In the genomic region with DNA sequence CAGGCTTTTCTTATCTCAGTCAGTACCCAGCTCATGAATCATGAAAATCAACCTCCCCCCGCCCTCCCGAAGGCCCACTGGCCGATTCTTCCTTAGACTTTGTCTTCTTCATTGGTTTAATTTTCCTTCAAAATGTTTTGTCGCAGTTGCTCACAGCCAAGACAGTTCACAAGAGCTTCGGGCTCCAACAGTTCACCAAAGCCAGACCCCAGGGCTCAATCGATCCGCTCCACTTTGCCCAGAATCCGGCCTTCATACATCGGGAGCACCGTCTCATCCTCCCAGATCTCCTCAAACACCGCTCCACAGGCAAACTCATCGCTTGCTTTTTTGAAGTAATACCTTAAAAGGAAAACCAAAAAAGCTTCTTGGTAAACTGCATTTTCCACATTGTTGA, we compare ENCODE assay signal across 21 cellular contexts. TPM values are rescaled to one million over a fixed set of nuclear protein-coding genes. Genes with fewer than 3 reads are reported as not detected.
A peak's percentile ranks its signal among the peaks of the same experiment; 100 is the strongest.
DNase-seq lines count a peak whose midpoint lies in the region; ATAC-seq and TF ChIP-seq lines count a peak whose summit lies in the region.
"Had no signal": no experiment of that assay in that cellular context is flagged by ENCODE, and none has a peak within 500 bp of the region (broad histone marks: within the 10 kb centered on the region; RNA-seq: fewer than 3 reads in every experiment).

No MANE protein-coding gene starts in this region.

- no CpG with 5 or more reads among the region's 12 CpGs for WGBS in H9 (ENCODE audit: extremely low coverage, insufficient read length, low lambda C conversion rate)
- WGBS in esophagus muscularis mucosa = 91% methylated on average over 12 of the region's 12 CpGs
- WGBS in trophoblast cell (ENCODE audit: extremely low coverage, insufficient coverage, insufficient read length) = no CpG with 5 or more reads among the region's 12 CpGs

- H3K9me3 ChIP-seq in CD4-positive, alpha-beta memory T cell (ENCODE audit: control insufficient read depth in 1 of 2, low read length in 2 of 2) = no peaks in the 10 kb centered on the region
- H3K9me3 ChIP-seq in H9 (ENCODE audit: control insufficient read depth, low read depth, low read length) (no peaks in the 10 kb centered on the region), esophagus muscularis mucosa (no peaks in the 10 kb centered on the region), trophoblast cell (ENCODE audit: insufficient read depth, low read depth, low read length) (peaks cover 2% of the 10 kb centered on the region)

- no peak overlapping the region for H3K4me3 ChIP-seq in CD4-positive, alpha-beta memory T cell (ENCODE audit: low read length in 2 of 2)
- no peak overlapping the region for H3K4me3 ChIP-seq in esophagus muscularis mucosa
- H3K4me3 ChIP-seq in trophoblast cell (ENCODE audit: low read depth, low read length) = no peak overlapping the region

- H4K5ac ChIP-seq in H9 (ENCODE audit: insufficient read length, low read depth, low read length) = no peak overlapping the region

- H4K8ac ChIP-seq in H9 (replicated peaks; ENCODE audit: insufficient read length, low read depth, low read length) = no peak overlapping the region
- no peak overlapping the region for H4K8ac ChIP-seq in trophoblast cell (ENCODE audit: low read depth, low read length)

- H3K27me3 Mint-ChIP-seq in CD4-positive, alpha-beta memory T cell = no peaks in the 10 kb centered on the region
- H3K27me3 Mint-ChIP-seq in H9 (ENCODE audit: low read depth) = no peaks in the 10 kb centered on the region
- H3K27me3 Mint-ChIP-seq: activated CD8-positive, alpha-beta T cell treated with anti-CD3 and anti-CD28 coated beads for 36 hours; stimulated activated naive B cell treated with anti-CD40 and anti-IgM and Interleukin-4, amounts not matched to agents 10 μg/mL and 1 μg/mL and 100 μg/mL, for 72 hours had no signal

- H3K4me1 ChIP-seq in CD4-positive, alpha-beta memory T cell (ENCODE audit: insufficient read depth, low read length) = peaks cover 2% of the 10 kb centered on the region
- H3K4me1 ChIP-seq in H9 (ENCODE audit: insufficient read depth, low read length) (peaks cover 3% of the 10 kb centered on the region; the same call in 1 of the 2 replicates), esophagus muscularis mucosa (peaks cover 32 to 48% (median 46%) of the 10 kb centered on the region in 4 donors), trophoblast cell (ENCODE audit: control insufficient read depth in 1 of 2, insufficient read depth in 2 of 2, low read length in 2 of 2) (peaks cover 34 to 37% of the 10 kb centered on the region in 2 experiments)

- no peak overlapping the region for H3K27ac ChIP-seq in CD4-positive, alpha-beta memory T cell (ENCODE audit: low read depth, low read length)
- H3K27ac ChIP-seq in H9 (ENCODE audit: insufficient read length, low read depth, low read length) (no peak overlapping the region), esophagus muscularis mucosa (replicated peaks in 1 of 4) (peak overlapping the region; percentile 74 to 80 (median 75)), trophoblast cell (ENCODE audit: low read depth, low read length) (peak overlapping the region; percentile 87)
- H3K27ac ChIP-seq: RWPE1 had no signal

- ATAC-seq in HG03457 (IDR thresholded peaks at IDR 0.05; ENCODE audit: unreplicated experiment) = no peak
- ATAC-seq: activated CD8-positive, alpha-beta T cell treated with anti-CD3 and anti-CD28 coated beads for 36 hours; stimulated activated naive B cell treated with anti-CD40 and anti-IgM and Interleukin-4, amounts not matched to agents 10 μg/mL and 1 μg/mL and 100 μg/mL, for 72 hours had no signal

- H3K18ac ChIP-seq in H9 (ENCODE audit: insufficient read length, low read depth, low read length) (no peak overlapping the region), trophoblast cell (ENCODE audit: low read length) (peak overlapping the region; percentile 21)

- H2BK5ac ChIP-seq in H9 (ENCODE audit: insufficient read length, low read length) (no peak overlapping the region), trophoblast cell (ENCODE audit: low read depth, low read length, poor library complexity) (peak overlapping the region; percentile 87)

- DNase-seq in CD4-positive, alpha-beta memory T cell = no peak
- DNase-seq in H9 (no peak), esophagus muscularis mucosa (ENCODE audit: extremely low spot score) (no peak), trophoblast cell (no peak), nucleus accumbens (lab: John Stamatoyannopoulos, UW) (no peak)
- DNase-seq in NK-92 treated with Interleukin-12 subunit alpha and Interleukin-12 subunit beta, amount 100 ng/mL, for 24 hours (lab: John Stamatoyannopoulos, UW) = no peak
- DNase-seq: activated CD4-positive, alpha-beta T cell treated with anti-CD3 and anti-CD28 coated beads for 1 hour; activated CD8-positive, alpha-beta T cell treated with anti-CD3 and anti-CD28 coated beads for 36 hours; activated naive CD4-positive, alpha-beta T cell treated with Interleukin-2 at 50 U/mL for 16 hours; caudate nucleus; CD8-positive, alpha-beta memory T cell; dermis blood vessel endothelial cell; kidney glomerular epithelial cell; mammary epithelial cell; NCI-H2081; NCI-H774; retina; stimulated activated CD4-positive, alpha-beta T cell treated with anti-CD3 and anti-CD28 coated beads, Interleukin-4, amount 100 ng/mL, for 1 hour; stimulated activated naive B cell treated with anti-CD40 and anti-IgM and Interleukin-4, amounts not matched to agents 10 μg/mL and 1 μg/mL and 100 μg/mL, for 72 hours had no signal

- no peaks in the 10 kb centered on the region for H3K23me2 ChIP-seq in H9 (ENCODE audit: insufficient read length, low read depth, low read length, poor library complexity, severe bottlenecking)

- H2BK120ac ChIP-seq in H9 (ENCODE audit: low read depth, low read length, poor library complexity, severe bottlenecking) = no peak overlapping the region
- H2BK120ac ChIP-seq in trophoblast cell (ENCODE audit: insufficient read depth, low read length, poor library complexity) = peak overlapping the region; percentile 93

- H2AFZ ChIP-seq in H9 (ENCODE audit: low read length) = no peak overlapping the region
- no peak overlapping the region for H2AFZ ChIP-seq in trophoblast cell (ENCODE audit: insufficient read depth, low read length, poor library complexity)

- no peak overlapping the region for H3T11ph ChIP-seq in H9 (ENCODE audit: low read length)

- H4K91ac ChIP-seq in H9 (ENCODE audit: insufficient read length, low read depth, low read length) = no peak overlapping the region
- peak overlapping the region; percentile 66 for H4K91ac ChIP-seq in trophoblast cell (ENCODE audit: low read depth, low read length)

- H3K36me3 ChIP-seq in CD4-positive, alpha-beta memory T cell (ENCODE audit: insufficient read depth, low read length) = peaks cover 23% of the 10 kb centered on the region
- peaks cover 17 to 44% (median 35%) of the 10 kb centered on the region in 4 donors for H3K36me3 ChIP-seq in esophagus muscularis mucosa
- H3K36me3 ChIP-seq in trophoblast cell (ENCODE audit: control insufficient read depth in 1 of 2, insufficient read depth in 2 of 2, low read length in 2 of 2) = peaks cover 20% of the 10 kb centered on the region in 2 experiments

- H3K4me2 ChIP-seq in H9 (ENCODE audit: insufficient read depth, insufficient read length, low read length) (no peak overlapping the region), trophoblast cell (ENCODE audit: low read length) (no peak overlapping the region)

- no peak overlapping the region for H3K56ac ChIP-seq in H9 (ENCODE audit: insufficient read length, low read depth, low read length)

- no peaks in the 10 kb centered on the region for H3K27me3 ChIP-seq in CD4-positive, alpha-beta memory T cell (ENCODE audit: insufficient read depth, low read length)
- no peaks in the 10 kb centered on the region for H3K27me3 ChIP-seq in H9 (ENCODE audit: insufficient read depth, low read length)
- H3K27me3 ChIP-seq in esophagus muscularis mucosa = no peaks in the 10 kb centered on the region
- no peaks in the 10 kb centered on the region for H3K27me3 ChIP-seq in trophoblast cell (ENCODE audit: insufficient read depth, low read length)

- intact Hi-C loops in CD4-positive, alpha-beta memory T cell (cut with micrococcal nuclease) = no loop called here
- intact Hi-C loops in esophagus muscularis mucosa (cut with DNase I) = no loop called here

- no peak overlapping the region for H3K23ac ChIP-seq in H9 (ENCODE audit: insufficient read length, low read depth, low read length)
- no peak overlapping the region for H3K23ac ChIP-seq in trophoblast cell (ENCODE audit: low read length)

- H3K9ac ChIP-seq in H9 (ENCODE audit: extremely low read depth, insufficient read length, low read length) (no peak overlapping the region), trophoblast cell (ENCODE audit: low read length) (no peak overlapping the region)

- H2AK5ac ChIP-seq in H9 (ENCODE audit: insufficient read length, low read length) = no peak overlapping the region
- H2AK5ac ChIP-seq in trophoblast cell (ENCODE audit: low read length) = no peak overlapping the region

- H2BK12ac ChIP-seq in H9 (ENCODE audit: insufficient read length, low read depth, low read length) = no peak overlapping the region
- H2BK12ac ChIP-seq in trophoblast cell (ENCODE audit: low read length) = peak overlapping the region; percentile 10

- no peak overlapping the region for H2BK20ac ChIP-seq in H9 (ENCODE audit: low read depth, low read length, poor library complexity, severe bottlenecking)

- peaks cover 3 to 8% (median 6%) of the 10 kb centered on the region in 4 donors for H3K4me1 Mint-ChIP-seq in CD4-positive, alpha-beta memory T cell
- peaks cover 35 to 39% of the 10 kb centered on the region in 2 experiments for H3K4me1 Mint-ChIP-seq in H9
- H3K4me1 Mint-ChIP-seq: stimulated activated naive B cell treated with anti-CD40 and anti-IgM and Interleukin-4, amounts not matched to agents 10 μg/mL and 1 μg/mL and 100 μg/mL, for 72 hours had no signal

- no peaks in the 10 kb centered on the region for H3K79me1 ChIP-seq in H9 (ENCODE audit: insufficient read depth, low read depth, low read length, poor library complexity, severe bottlenecking)
- H3K79me1 ChIP-seq in trophoblast cell (ENCODE audit: low read length) = peaks cover 41% of the 10 kb centered on the region

- H2BK15ac ChIP-seq in H9 (ENCODE audit: low read depth, low read length) = no peak overlapping the region

- no peaks in the 10 kb centered on the region for H3K9me3 Mint-ChIP-seq in CD4-positive, alpha-beta memory T cell
- H3K9me3 Mint-ChIP-seq in H9 = no peaks in the 10 kb centered on the region
- H3K9me3 Mint-ChIP-seq: activated CD8-positive, alpha-beta T cell treated with anti-CD3 and anti-CD28 coated beads for 36 hours; CD8-positive, alpha-beta memory T cell; stimulated activated naive B cell treated with anti-CD40 and anti-IgM and Interleukin-4, amounts not matched to agents 10 μg/mL and 1 μg/mL and 100 μg/mL, for 72 hours had no signal

- H3K79me2 ChIP-seq in H9 (ENCODE audit: insufficient read depth, low read length) = no peaks in the 10 kb centered on the region
- peaks cover 7% of the 10 kb centered on the region for H3K79me2 ChIP-seq in trophoblast cell (ENCODE audit: control insufficient read depth, insufficient read depth, low read length, poor library complexity)

- CTCF ChIA-PET in CD4-positive, alpha-beta memory T cell (lab: Charles Lee; ENCODE audit: partially characterized antibody) = no interaction called here

- no peaks in the 10 kb centered on the region for H4K20me1 ChIP-seq in H9 (ENCODE audit: control insufficient read depth, insufficient read depth, insufficient read length)

- H3K14ac ChIP-seq in H9 (ENCODE audit: insufficient read depth, low read length) (no peak overlapping the region), trophoblast cell (ENCODE audit: low read length) (peak overlapping the region; percentile 55)

- POLR2A ChIA-PET in CD4-positive, alpha-beta memory T cell (lab: Charles Lee; ENCODE audit: partially characterized antibody) = no interaction called here

- no peak for TF ChIP-seq POLR2A in esophagus muscularis mucosa (IDR thresholded peaks at IDR 0.05; ENCODE audit: low read depth)

- H3K36me3 Mint-ChIP-seq in CD4-positive, alpha-beta memory T cell = peaks cover 37 to 56% of the 10 kb centered on the region in 2 donors
- H3K36me3 Mint-ChIP-seq in H9 (ENCODE audit: insufficient read depth in 1 of 3, low read depth in 3 of 3) = peaks cover 36 to 67% (median 44%) of the 10 kb centered on the region in 3 experiments
- H3K36me3 Mint-ChIP-seq: stimulated activated naive B cell treated with anti-CD40 and anti-IgM and Interleukin-4, amounts not matched to agents 10 μg/mL and 1 μg/mL and 100 μg/mL, for 72 hours had no signal

- H3K27ac Mint-ChIP-seq in CD4-positive, alpha-beta memory T cell = peak overlapping the region in 5 of 7 donors; percentile 8 to 60 (median 53)
- H3K27ac Mint-ChIP-seq in H9 = peak overlapping the region; percentile 78 to 97 (median 84); a peak in 5 of 7 replicates
- H3K27ac Mint-ChIP-seq: activated CD8-positive, alpha-beta T cell treated with anti-CD3 and anti-CD28 coated beads for 36 hours; stimulated activated naive B cell treated with anti-CD40 and anti-IgM and Interleukin-4, amounts not matched to agents 10 μg/mL and 1 μg/mL and 100 μg/mL, for 72 hours had no signal

- H3K4ac ChIP-seq in H9 (ENCODE audit: low read depth, low read length) (no peak overlapping the region), trophoblast cell (ENCODE audit: low read depth, low read length) (peak overlapping the region; percentile 4)

- no peak overlapping the region for H4K12ac ChIP-seq in trophoblast cell (ENCODE audit: low read depth, low read length)

- TF ChIP-seq EP300 in esophagus muscularis mucosa (IDR thresholded peaks at IDR 0.05) = no peak

- H3K4me3 Mint-ChIP-seq in CD4-positive, alpha-beta memory T cell = no peak overlapping the region
- no peak overlapping the region for H3K4me3 Mint-ChIP-seq in H9
- H3K4me3 Mint-ChIP-seq: activated CD8-positive, alpha-beta T cell treated with anti-CD3 and anti-CD28 coated beads for 36 hours; CD8-positive, alpha-beta memory T cell; stimulated activated naive B cell treated with anti-CD40 and anti-IgM and Interleukin-4, amounts not matched to agents 10 μg/mL and 1 μg/mL and 100 μg/mL, for 72 hours had no signal

- no peak for TF ChIP-seq CTCF in H9 (conservative IDR thresholded peaks at IDR 0.05)
- TF ChIP-seq CTCF in esophagus muscularis mucosa (IDR thresholded peaks at IDR 0.05) = no peak

RNA-seq across cellular contexts. Expression of gene AXIN2, which starts 31.7 kb away (rescaled TPM):
- 10 to 100 TPM; 30.1 to 30.3 TPM for total RNA-seq in CD4-positive, alpha-beta memory T cell
- polyA plus RNA-seq in CD4-positive, alpha-beta memory T cell = 10 to 100 TPM in 1 of 2 donors, 1 to 10 TPM in 1; 3.4 to 11.8 TPM
- 35.0 and 35.6 TPM in 2 replicates for total RNA-seq in H9 (2021)
- total RNA-seq in esophagus muscularis mucosa = 10 to 100 TPM; 17.2 to 63.4 (median 49.3) TPM
- polyA plus RNA-seq in trophoblast cell (2013) = 35.5 and 36.3 TPM in 2 replicates

Comparison
In these comparisons a context has a peak if more than half of its experiments do, and no peak if none do; other contexts are left out.
1. H3K27ac ChIP-seq: peak in esophagus muscularis mucosa (4 of 4) and trophoblast cell (single experiment); none in CD4-positive, alpha-beta memory T cell (single experiment) and H9 (single experiment).